In the genomic region with DNA sequence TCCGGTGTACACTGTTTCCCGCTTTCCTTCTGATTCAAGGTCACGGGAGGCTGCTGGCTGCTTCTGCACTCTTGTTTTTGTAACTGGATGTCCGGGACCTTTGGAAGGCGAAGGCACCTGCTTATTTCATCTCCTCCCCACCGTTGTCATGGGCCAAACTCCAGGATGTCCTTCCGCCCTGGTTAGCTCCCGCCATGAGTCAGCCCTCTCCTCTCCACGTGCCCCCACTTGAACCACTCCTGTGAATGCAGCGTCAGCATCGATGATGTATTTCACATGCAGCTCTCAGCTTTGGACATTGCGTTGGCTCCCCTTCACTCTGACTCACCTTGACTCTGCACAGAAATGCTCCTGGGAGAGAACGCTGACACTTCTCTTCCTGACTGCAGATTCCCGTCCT, we compare ENCODE assay signal across 1 cellular context.
TF ChIP-seq lines count a peak whose summit lies in the region.

No MANE protein-coding gene starts in this region.

TF ChIP-seq in HepG2, 621 proteins besides CTCF, POLR2A, EP300 and RAD21 (continued from another document and continues in another):
- TF ChIP-seq, protein P1, sequence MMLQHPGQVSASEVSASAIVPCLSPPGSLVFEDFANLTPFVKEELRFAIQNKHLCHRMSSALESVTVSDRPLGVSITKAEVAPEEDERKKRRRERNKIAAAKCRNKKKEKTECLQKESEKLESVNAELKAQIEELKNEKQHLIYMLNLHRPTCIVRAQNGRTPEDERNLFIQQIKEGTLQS (CRISPR knock-in tag; IDR thresholded peaks at IDR 0.05), result peak; percentile 69
- TF ChIP-seq, protein P2, sequence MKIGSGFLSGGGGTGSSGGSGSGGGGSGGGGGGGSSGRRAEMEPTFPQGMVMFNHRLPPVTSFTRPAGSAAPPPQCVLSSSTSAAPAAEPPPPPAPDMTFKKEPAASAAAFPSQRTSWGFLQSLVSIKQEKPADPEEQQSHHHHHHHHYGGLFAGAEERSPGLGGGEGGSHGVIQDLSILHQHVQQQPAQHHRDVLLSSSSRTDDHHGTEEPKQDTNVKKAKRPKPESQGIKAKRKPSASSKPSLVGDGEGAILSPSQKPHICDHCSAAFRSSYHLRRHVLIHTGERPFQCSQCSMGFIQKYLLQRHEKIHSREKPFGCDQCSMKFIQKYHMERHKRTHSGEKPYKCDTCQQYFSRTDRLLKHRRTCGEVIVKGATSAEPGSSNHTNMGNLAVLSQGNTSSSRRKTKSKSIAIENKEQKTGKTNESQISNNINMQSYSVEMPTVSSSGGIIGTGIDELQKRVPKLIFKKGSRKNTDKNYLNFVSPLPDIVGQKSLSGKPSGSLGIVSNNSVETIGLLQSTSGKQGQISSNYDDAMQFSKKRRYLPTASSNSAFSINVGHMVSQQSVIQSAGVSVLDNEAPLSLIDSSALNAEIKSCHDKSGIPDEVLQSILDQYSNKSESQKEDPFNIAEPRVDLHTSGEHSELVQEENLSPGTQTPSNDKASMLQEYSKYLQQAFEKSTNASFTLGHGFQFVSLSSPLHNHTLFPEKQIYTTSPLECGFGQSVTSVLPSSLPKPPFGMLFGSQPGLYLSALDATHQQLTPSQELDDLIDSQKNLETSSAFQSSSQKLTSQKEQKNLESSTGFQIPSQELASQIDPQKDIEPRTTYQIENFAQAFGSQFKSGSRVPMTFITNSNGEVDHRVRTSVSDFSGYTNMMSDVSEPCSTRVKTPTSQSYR (CRISPR knock-in tag; IDR thresholded peaks at IDR 0.05; ENCODE audit: borderline replicate concordance), result peak; percentile 38; the same call in 1 of the 2 replicates
- TF ChIP-seq ZNF782 (CRISPR knock-in tag; IDR thresholded peaks at IDR 0.05; ENCODE audit: borderline replicate concordance) (no peak), ZBTB20 (CRISPR knock-in tag; IDR thresholded peaks at IDR 0.05; ENCODE audit: borderline replicate concordance, low read depth) (peak; percentile 86; the same call in 1 of the 2 replicates), ZNF431 (CRISPR knock-in tag; IDR thresholded peaks at IDR 0.05; ENCODE audit: borderline replicate concordance, low read depth) (peak; percentile 63; the same call in 1 of the 2 replicates), ZNF232 (CRISPR knock-in tag; IDR thresholded peaks at IDR 0.05; ENCODE audit: borderline replicate concordance) (peak; percentile 63; the same call in 1 of the 2 replicates), SMYD3 (CRISPR knock-in tag; IDR thresholded peaks at IDR 0.05) (no peak), ZNF260 (CRISPR knock-in tag; IDR thresholded peaks at IDR 0.05; ENCODE audit: borderline replicate concordance, low read depth) (no peak), POGZ (CRISPR knock-in tag; IDR thresholded peaks at IDR 0.05) (no peak), KLF6 (CRISPR knock-in tag; IDR thresholded peaks at IDR 0.05) (peak; percentile 36; the same call in 1 of the 2 replicates), SOX5 (CRISPR knock-in tag; IDR thresholded peaks at IDR 0.05; ENCODE audit: borderline replicate concordance) (peak; percentile 59; the same call in 1 of the 2 replicates), ZNF841 (CRISPR knock-in tag; IDR thresholded peaks at IDR 0.05; ENCODE audit: borderline replicate concordance) (no peak), ZFP90 (CRISPR knock-in tag; IDR thresholded peaks at IDR 0.05; ENCODE audit: borderline replicate concordance) (no peak; the same call in 1 of the 2 replicates), NFYB (CRISPR knock-in tag; IDR thresholded peaks at IDR 0.05) (no peak), TAF1 (CRISPR knock-in tag; IDR thresholded peaks at IDR 0.05) (peak; percentile 27; the same call in 1 of the 2 replicates), ATF1 (CRISPR knock-in tag; IDR thresholded peaks at IDR 0.05) (no peak), ZSCAN12 (CRISPR knock-in tag; IDR thresholded peaks at IDR 0.05) (no peak), FOXJ3 (CRISPR knock-in tag; IDR thresholded peaks at IDR 0.05; ENCODE audit: borderline replicate concordance) (no peak), ZNF816 (CRISPR knock-in tag; IDR thresholded peaks at IDR 0.05; ENCODE audit: borderline replicate concordance) (no peak; the same call in 1 of the 2 replicates)
- TF ChIP-seq, protein P3, sequence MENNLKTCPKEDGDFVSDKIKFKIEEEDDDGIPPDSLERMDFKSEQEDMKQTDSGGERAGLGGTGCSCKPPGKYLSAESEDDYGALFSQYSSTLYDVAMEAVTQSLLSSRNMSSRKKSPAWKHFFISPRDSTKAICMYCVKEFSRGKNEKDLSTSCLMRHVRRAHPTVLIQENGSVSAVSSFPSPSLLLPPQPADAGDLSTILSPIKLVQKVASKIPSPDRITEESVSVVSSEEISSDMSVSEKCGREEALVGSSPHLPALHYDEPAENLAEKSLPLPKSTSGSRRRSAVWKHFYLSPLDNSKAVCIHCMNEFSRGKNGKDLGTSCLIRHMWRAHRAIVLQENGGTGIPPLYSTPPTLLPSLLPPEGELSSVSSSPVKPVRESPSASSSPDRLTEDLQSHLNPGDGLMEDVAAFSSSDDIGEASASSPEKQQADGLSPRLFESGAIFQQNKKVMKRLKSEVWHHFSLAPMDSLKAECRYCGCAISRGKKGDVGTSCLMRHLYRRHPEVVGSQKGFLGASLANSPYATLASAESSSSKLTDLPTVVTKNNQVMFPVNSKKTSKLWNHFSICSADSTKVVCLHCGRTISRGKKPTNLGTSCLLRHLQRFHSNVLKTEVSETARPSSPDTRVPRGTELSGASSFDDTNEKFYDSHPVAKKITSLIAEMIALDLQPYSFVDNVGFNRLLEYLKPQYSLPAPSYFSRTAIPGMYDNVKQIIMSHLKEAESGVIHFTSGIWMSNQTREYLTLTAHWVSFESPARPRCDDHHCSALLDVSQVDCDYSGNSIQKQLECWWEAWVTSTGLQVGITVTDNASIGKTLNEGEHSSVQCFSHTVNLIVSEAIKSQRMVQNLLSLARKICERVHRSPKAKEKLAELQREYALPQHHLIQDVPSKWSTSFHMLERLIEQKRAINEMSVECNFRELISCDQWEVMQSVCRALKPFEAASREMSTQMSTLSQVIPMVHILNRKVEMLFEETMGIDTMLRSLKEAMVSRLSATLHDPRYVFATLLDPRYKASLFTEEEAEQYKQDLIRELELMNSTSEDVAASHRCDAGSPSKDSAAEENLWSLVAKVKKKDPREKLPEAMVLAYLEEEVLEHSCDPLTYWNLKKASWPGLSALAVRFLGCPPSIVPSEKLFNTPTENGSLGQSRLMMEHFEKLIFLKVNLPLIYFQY (CRISPR knock-in tag; IDR thresholded peaks at IDR 0.05; ENCODE audit: borderline replicate concordance), result peak; percentile 62; the same call in 1 of the 2 replicates
- TF ChIP-seq, protein P4, sequence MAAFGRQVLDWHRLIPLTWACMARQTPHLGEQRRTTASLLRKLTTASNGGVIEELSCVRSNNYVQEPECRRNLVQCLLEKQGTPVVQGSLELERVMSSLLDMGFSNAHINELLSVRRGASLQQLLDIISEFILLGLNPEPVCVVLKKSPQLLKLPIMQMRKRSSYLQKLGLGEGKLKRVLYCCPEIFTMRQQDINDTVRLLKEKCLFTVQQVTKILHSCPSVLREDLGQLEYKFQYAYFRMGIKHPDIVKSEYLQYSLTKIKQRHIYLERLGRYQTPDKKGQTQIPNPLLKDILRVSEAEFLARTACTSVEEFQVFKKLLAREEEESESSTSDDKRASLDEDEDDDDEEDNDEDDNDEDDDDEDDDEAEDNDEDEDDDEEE (CRISPR knock-in tag; IDR thresholded peaks at IDR 0.05), result no peak
- TF ChIP-seq, protein P5, sequence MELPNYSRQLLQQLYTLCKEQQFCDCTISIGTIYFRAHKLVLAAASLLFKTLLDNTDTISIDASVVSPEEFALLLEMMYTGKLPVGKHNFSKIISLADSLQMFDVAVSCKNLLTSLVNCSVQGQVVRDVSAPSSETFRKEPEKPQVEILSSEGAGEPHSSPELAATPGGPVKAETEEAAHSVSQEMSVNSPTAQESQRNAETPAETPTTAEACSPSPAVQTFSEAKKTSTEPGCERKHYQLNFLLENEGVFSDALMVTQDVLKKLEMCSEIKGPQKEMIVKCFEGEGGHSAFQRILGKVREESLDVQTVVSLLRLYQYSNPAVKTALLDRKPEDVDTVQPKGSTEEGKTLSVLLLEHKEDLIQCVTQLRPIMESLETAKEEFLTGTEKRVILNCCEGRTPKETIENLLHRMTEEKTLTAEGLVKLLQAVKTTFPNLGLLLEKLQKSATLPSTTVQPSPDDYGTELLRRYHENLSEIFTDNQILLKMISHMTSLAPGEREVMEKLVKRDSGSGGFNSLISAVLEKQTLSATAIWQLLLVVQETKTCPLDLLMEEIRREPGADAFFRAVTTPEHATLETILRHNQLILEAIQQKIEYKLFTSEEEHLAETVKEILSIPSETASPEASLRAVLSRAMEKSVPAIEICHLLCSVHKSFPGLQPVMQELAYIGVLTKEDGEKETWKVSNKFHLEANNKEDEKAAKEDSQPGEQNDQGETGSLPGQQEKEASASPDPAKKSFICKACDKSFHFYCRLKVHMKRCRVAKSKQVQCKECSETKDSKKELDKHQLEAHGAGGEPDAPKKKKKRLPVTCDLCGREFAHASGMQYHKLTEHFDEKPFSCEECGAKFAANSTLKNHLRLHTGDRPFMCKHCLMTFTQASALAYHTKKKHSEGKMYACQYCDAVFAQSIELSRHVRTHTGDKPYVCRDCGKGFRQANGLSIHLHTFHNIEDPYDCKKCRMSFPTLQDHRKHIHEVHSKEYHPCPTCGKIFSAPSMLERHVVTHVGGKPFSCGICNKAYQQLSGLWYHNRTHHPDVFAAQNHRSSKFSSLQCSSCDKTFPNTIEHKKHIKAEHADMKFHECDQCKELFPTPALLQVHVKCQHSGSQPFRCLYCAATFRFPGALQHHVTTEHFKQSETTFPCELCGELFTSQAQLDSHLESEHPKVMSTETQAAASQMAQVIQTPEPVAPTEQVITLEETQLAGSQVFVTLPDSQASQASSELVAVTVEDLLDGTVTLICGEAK (IDR thresholded peaks at IDR 0.05), result no peak
- TF ChIP-seq, protein P5 (CRISPR knock-in tag; IDR thresholded peaks at IDR 0.05), result peak; percentile 64; the same call in 1 of the 2 replicates
- TF ChIP-seq, protein P6, sequence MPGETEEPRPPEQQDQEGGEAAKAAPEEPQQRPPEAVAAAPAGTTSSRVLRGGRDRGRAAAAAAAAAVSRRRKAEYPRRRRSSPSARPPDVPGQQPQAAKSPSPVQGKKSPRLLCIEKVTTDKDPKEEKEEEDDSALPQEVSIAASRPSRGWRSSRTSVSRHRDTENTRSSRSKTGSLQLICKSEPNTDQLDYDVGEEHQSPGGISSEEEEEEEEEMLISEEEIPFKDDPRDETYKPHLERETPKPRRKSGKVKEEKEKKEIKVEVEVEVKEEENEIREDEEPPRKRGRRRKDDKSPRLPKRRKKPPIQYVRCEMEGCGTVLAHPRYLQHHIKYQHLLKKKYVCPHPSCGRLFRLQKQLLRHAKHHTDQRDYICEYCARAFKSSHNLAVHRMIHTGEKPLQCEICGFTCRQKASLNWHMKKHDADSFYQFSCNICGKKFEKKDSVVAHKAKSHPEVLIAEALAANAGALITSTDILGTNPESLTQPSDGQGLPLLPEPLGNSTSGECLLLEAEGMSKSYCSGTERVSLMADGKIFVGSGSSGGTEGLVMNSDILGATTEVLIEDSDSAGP (CRISPR knock-in tag; IDR thresholded peaks at IDR 0.05; ENCODE audit: borderline replicate concordance), result peak; percentile 45; the same call in 1 of the 2 replicates
- TF ChIP-seq, protein P7, sequence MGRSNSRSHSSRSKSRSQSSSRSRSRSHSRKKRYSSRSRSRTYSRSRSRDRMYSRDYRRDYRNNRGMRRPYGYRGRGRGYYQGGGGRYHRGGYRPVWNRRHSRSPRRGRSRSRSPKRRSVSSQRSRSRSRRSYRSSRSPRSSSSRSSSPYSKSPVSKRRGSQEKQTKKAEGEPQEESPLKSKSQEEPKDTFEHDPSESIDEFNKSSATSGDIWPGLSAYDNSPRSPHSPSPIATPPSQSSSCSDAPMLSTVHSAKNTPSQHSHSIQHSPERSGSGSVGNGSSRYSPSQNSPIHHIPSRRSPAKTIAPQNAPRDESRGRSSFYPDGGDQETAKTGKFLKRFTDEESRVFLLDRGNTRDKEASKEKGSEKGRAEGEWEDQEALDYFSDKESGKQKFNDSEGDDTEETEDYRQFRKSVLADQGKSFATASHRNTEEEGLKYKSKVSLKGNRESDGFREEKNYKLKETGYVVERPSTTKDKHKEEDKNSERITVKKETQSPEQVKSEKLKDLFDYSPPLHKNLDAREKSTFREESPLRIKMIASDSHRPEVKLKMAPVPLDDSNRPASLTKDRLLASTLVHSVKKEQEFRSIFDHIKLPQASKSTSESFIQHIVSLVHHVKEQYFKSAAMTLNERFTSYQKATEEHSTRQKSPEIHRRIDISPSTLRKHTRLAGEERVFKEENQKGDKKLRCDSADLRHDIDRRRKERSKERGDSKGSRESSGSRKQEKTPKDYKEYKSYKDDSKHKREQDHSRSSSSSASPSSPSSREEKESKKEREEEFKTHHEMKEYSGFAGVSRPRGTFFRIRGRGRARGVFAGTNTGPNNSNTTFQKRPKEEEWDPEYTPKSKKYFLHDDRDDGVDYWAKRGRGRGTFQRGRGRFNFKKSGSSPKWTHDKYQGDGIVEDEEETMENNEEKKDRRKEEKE (IDR thresholded peaks at IDR 0.05), result no peak
- TF ChIP-seq, protein P8, sequence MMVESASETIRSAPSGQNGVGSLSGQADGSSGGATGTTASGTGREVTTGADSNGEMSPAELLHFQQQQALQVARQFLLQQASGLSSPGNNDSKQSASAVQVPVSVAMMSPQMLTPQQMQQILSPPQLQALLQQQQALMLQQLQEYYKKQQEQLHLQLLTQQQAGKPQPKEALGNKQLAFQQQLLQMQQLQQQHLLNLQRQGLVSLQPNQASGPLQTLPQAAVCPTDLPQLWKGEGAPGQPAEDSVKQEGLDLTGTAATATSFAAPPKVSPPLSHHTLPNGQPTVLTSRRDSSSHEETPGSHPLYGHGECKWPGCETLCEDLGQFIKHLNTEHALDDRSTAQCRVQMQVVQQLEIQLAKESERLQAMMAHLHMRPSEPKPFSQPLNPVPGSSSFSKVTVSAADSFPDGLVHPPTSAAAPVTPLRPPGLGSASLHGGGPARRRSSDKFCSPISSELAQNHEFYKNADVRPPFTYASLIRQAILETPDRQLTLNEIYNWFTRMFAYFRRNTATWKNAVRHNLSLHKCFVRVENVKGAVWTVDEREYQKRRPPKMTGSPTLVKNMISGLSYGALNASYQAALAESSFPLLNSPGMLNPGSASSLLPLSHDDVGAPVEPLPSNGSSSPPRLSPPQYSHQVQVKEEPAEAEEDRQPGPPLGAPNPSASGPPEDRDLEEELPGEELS (CRISPR knock-in tag; IDR thresholded peaks at IDR 0.05), result peak; percentile 55
